Comparison of ENCODE assay signal across 10 cellular contexts in genomic region chr6:85360794-85361642, GRCh38.
A peak's percentile ranks its signal among the peaks of the same experiment; 100 is the strongest.
DNase-seq lines count a peak whose midpoint lies in the region; ATAC-seq and TF ChIP-seq lines count a peak whose summit lies in the region.
"Had no signal": no experiment of that assay in that cellular context is flagged by ENCODE, and none has a peak within 500 bp of the region (broad histone marks: within the 10 kb centered on the region; RNA-seq: fewer than 3 reads in every experiment).

No MANE protein-coding gene starts in this region.

- TF ChIP-seq CTCF in BJ (IDR thresholded peaks at IDR 0.05; ENCODE audit: insufficient read depth, low read depth, low read length) (no peak), astrocyte of the spinal cord (IDR thresholded peaks at IDR 0.05; ENCODE audit: low read depth, low read length) (no peak), lung (IDR thresholded peaks at IDR 0.05; ENCODE audit: control extremely low read depth, extremely low read depth) (no peak)

- POLR2A ChIA-PET in BJ (lab: Charles Lee) = interaction anchor here (1.0 to 1.3 kb wide), 3 partner anchors 58 to 317 kb away, joined by 3 to 4 read pairs (median 3); partner anchors contain the start of gene NT5E

- H3K4me3 ChIP-seq in BJ (ENCODE audit: low read depth, low read length) (no peak overlapping the region), astrocyte of the spinal cord (ENCODE audit: low read depth, low read length) (no peak overlapping the region), lung (no peak overlapping the region)
- H3K4me3 ChIP-seq: psoas muscle had no signal

- H3K36me3 ChIP-seq in BJ (ENCODE audit: control insufficient read depth, insufficient read depth, low read length) (no peaks in the 10 kb centered on the region), lung (ENCODE audit: control insufficient read depth in 2 of 2, insufficient read depth in 2 of 2, low read length in 2 of 2) (no peaks in the 10 kb centered on the region)

- CTCF ChIA-PET in BJ (lab: Yijun Ruan, JAX) = interaction anchor here (0.9 to 6.3 kb wide), 7 partner anchors 84 to 176 kb away, joined by 3 to 77 read pairs (median 4); partner anchors contain the start of gene NT5E

- H3K27ac ChIP-seq in lung (ENCODE audit: low read depth in 1 of 2, low read length in 1 of 2) = no peak overlapping the region
- H3K27ac ChIP-seq: psoas muscle had no signal

- 19 to 58% methylated on average over 1 of the region's 1 CpG for WGBS in lung, 2 donors

- H3K27me3 ChIP-seq in BJ (ENCODE audit: control insufficient read depth, insufficient read depth, low read length) (no peaks in the 10 kb centered on the region), lung (ENCODE audit: control insufficient read depth, insufficient read depth) (no peaks in the 10 kb centered on the region)

- in situ Hi-C loops in astrocyte of the spinal cord (cut with HindIII; ENCODE audit: low sequenced_read_pairs) = no loop called here

- ATAC-seq in HG03354 (IDR thresholded peaks at IDR 0.05; ENCODE audit: poor library complexity, severe bottlenecking, unreplicated experiment) (peak; percentile 56), lung (ENCODE audit: insufficient read depth, low FRiP score) (peak; percentile 92)

- H3K4me1 ChIP-seq in lung (ENCODE audit: control insufficient read depth in 2 of 2, insufficient read depth in 2 of 2, low read length in 2 of 2) = peaks cover 0 to 2% of the 10 kb centered on the region in 2 donors
- H3K4me1 ChIP-seq: psoas muscle had no signal

- no peaks in the 10 kb centered on the region for H3K9me3 ChIP-seq in lung (ENCODE audit: control insufficient read depth in 2 of 2, insufficient read depth in 1 of 2, low read length in 1 of 2)
- H3K9me3 ChIP-seq: psoas muscle had no signal

- DNase-seq in BJ (ENCODE audit: low read depth) (peak; percentile 93), astrocyte of the spinal cord (ENCODE audit: low read depth, low spot score) (peak; percentile 94), lung (ENCODE audit: low spot score) (peak; percentile 35), NCI-H2107 treated with DMSO at 0.1 percent for 48 hours (lab: John Stamatoyannopoulos, UW; ENCODE audit: unreplicated experiment) (no peak), amygdala (lab: John Stamatoyannopoulos, UW) (no peak), mesenteric fat pad (ENCODE audit: low spot score) (no peak), putamen (ENCODE audit: low spot score) (no peak)
- DNase-seq: activated naive CD4-positive, alpha-beta T cell treated with anti-CD3 and anti-CD28 coated beads for 36 hours; psoas muscle had no signal

Comparison
In these comparisons a context has a peak if more than half of its experiments do, and no peak if none do; other contexts are left out.
1. DNase-seq: peak in BJ (single experiment), astrocyte of the spinal cord (single experiment) and lung (single experiment); none in NCI-H2107 treated with DMSO at 0.1 percent for 48 hours (single experiment), amygdala (0 of 56), mesenteric fat pad (single experiment) and putamen (single experiment).